2 cellular contexts compared by ENCODE assay signal in the genomic region with DNA sequence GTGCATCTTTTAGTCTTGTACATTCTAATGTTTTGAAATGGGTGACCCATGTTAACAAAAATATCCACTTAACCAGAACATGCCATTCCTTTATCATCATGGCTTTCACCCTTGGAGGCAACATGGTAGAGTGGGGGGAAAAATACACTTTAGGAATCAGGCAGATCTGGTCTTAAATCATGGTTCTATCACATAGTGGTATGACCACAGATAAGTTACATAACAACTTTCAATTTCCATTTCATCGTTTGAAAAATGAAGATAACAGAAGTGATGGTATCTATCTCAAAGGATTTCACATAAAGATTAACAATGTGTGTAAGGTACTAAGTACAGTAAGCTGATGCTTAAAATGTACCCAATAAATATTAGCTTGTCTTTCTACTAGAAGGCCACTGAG.
TF ChIP-seq lines count a peak whose summit lies in the region.

No MANE protein-coding gene starts in this region.

TF ChIP-seq in GM12878, 131 proteins besides CTCF, POLR2A, EP300 and RAD21:
- TF ChIP-seq NFIC (IDR thresholded peaks at IDR 0.05; ENCODE audit: low read depth, low read length): no peak
- no peak for TF ChIP-seq BACH1 (IDR thresholded peaks at IDR 0.05; ENCODE audit: borderline replicate concordance)
- no peak for TF ChIP-seq CHD4 (IDR thresholded peaks at IDR 0.05)
- TF ChIP-seq HDGF (IDR thresholded peaks at IDR 0.05): no peak
- TF ChIP-seq YY1 (IDR thresholded peaks at IDR 0.05; ENCODE audit: low read depth, low read length): no peak
- no peak for TF ChIP-seq RAD51 (IDR thresholded peaks at IDR 0.05)
- no peak for TF ChIP-seq TCF12 (IDR thresholded peaks at IDR 0.05; ENCODE audit: low read depth, low read length)

TF ChIP-seq in GM12891, 5 proteins besides CTCF, POLR2A, EP300 and RAD21:
- no peak for TF ChIP-seq POLR2AphosphoS5 (IDR thresholded peaks at IDR 0.05; ENCODE audit: low read depth, low read length)
- no peak for TF ChIP-seq SPI1 (IDR thresholded peaks at IDR 0.05; ENCODE audit: low read depth, low read length)
- no peak for TF ChIP-seq POU2F2 (IDR thresholded peaks at IDR 0.05; ENCODE audit: low read depth, low read length)
- TF ChIP-seq TAF1 (IDR thresholded peaks at IDR 0.05; ENCODE audit: low read depth, low read length): no peak
- no peak for TF ChIP-seq PAX5 (IDR thresholded peaks at IDR 0.05; ENCODE audit: insufficient read depth, low read length, severe bottlenecking)
